In the genomic region with DNA sequence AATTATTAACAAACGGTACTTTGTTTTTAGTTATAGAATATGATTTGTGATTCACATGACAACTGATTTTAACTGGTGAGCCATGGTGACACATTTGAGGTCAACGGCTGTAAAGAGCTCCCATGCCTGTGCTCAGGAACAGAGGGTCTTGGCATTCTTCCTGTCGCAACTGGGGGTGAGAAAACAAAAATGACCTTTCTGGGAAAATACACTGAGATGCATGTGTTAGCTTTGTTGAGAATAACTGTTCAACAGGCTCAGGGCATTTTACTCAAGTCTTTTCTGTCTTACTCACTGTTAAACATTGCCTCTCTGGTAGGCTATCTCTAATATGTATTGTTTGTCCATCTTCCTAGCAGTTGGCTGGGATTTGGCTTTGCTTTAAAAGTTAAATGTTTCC, we compare ENCODE assay signal across 27 cellular contexts. TPM values are rescaled to one million over a fixed set of nuclear protein-coding genes. Genes with fewer than 3 reads are reported as not detected.
"Had no signal": no experiment of that assay in that cellular context is flagged by ENCODE, and none has a peak within 500 bp of the region (broad histone marks: within the 10 kb centered on the region; RNA-seq: fewer than 3 reads in every experiment).

No MANE protein-coding gene starts in this region.

- H3K4me3 Mint-ChIP-seq: endodermal cell; memory B cell; natural killer cell treated with Interleukin-12 subunit alpha and Interleukin-12 subunit beta and Interleukin-15 and Interleukin-18, amount 100 ng/mL, for 72 hours; neural progenitor cell; stimulated activated memory B cell treated with anti-CD40 and anti-IgM and Interleukin-4, amounts not matched to agents 10 μg/mL and 1 μg/mL and 100 μg/mL, for 72 hours; stimulated activated naive CD8-positive, alpha-beta T cell treated with anti-CD3 and anti-CD28 coated beads, Interleukin-15, Interleukin-2, amounts not matched to agents 100 ng/mL and 50 ng/mL, for 24 hours had no signal

- H3K4me2 ChIP-seq: neural progenitor cell had no signal

- H3K4me1 ChIP-seq: colonic mucosa, gastroesophageal sphincter, neural progenitor cell, right atrium auricular region, sigmoid colon, spleen, tibial artery, vagina had no signal

- H3K36me3 ChIP-seq: colonic mucosa, gastroesophageal sphincter, left lung, lower lobe of right lung, neural progenitor cell, ovary, right atrium auricular region, sigmoid colon, spleen, tibial artery, upper lobe of right lung, vagina had no signal

- H3K4me3 ChIP-seq: colonic mucosa, gastroesophageal sphincter, left lung, lower lobe of right lung, neural progenitor cell, ovary, right atrium auricular region, sigmoid colon, spleen, tibial artery, upper lobe of right lung, vagina had no signal

- H3K27ac ChIP-seq: colonic mucosa, gastroesophageal sphincter, left lung, lower lobe of right lung, neural progenitor cell, ovary, right atrium auricular region, sigmoid colon, spleen, tibial artery, upper lobe of right lung, vagina had no signal

- H3K27me3 Mint-ChIP-seq: memory B cell; stimulated activated memory B cell treated with anti-CD40 and anti-IgM and Interleukin-4, amounts not matched to agents 10 μg/mL and 1 μg/mL and 100 μg/mL, for 72 hours; stimulated activated naive CD8-positive, alpha-beta T cell treated with anti-CD3 and anti-CD28 coated beads, Interleukin-15, Interleukin-2, amounts not matched to agents 100 ng/mL and 50 ng/mL, for 24 hours had no signal

- ATAC-seq: gastroesophageal sphincter; left lung; lower lobe of right lung; natural killer cell treated with Interleukin-12 subunit alpha and Interleukin-12 subunit beta and Interleukin-15 and Interleukin-18, amount 100 ng/mL, for 72 hours; stimulated activated memory B cell treated with anti-CD40 and anti-IgM and Interleukin-4, amounts not matched to agents 10 μg/mL and 1 μg/mL and 100 μg/mL, for 72 hours; upper lobe of right lung had no signal

- H3K27ac Mint-ChIP-seq: endodermal cell; memory B cell; natural killer cell treated with Interleukin-12 subunit alpha and Interleukin-12 subunit beta and Interleukin-15 and Interleukin-18, amount 100 ng/mL, for 72 hours; neural progenitor cell; stimulated activated memory B cell treated with anti-CD40 and anti-IgM and Interleukin-4, amounts not matched to agents 10 μg/mL and 1 μg/mL and 100 μg/mL, for 72 hours; stimulated activated naive CD8-positive, alpha-beta T cell treated with anti-CD3 and anti-CD28 coated beads, Interleukin-15, Interleukin-2, amounts not matched to agents 100 ng/mL and 50 ng/mL, for 24 hours had no signal

- H3K9me3 ChIP-seq: colonic mucosa, gastroesophageal sphincter, left lung, lower lobe of right lung, ovary, right atrium auricular region, sigmoid colon, spleen, tibial artery, upper lobe of right lung, vagina had no signal

- H2AFZ ChIP-seq: neural progenitor cell had no signal

- H3K9me3 Mint-ChIP-seq: endodermal cell; memory B cell; natural killer cell treated with Interleukin-12 subunit alpha and Interleukin-12 subunit beta and Interleukin-15 and Interleukin-18, amount 100 ng/mL, for 72 hours; neural progenitor cell; stimulated activated memory B cell treated with anti-CD40 and anti-IgM and Interleukin-4, amounts not matched to agents 10 μg/mL and 1 μg/mL and 100 μg/mL, for 72 hours; stimulated activated naive CD8-positive, alpha-beta T cell treated with anti-CD3 and anti-CD28 coated beads, Interleukin-15, Interleukin-2, amounts not matched to agents 100 ng/mL and 50 ng/mL, for 24 hours had no signal

- DNase-seq: colonic mucosa; effector CD4-positive, alpha-beta T cell; endodermal cell; foreskin fibroblast; glutamatergic neuron; islet precursor cell; left lung; lower lobe of right lung; midbrain; nucleus accumbens; ovary; sigmoid colon; spleen; stimulated activated CD4-positive, alpha-beta T cell treated with anti-CD3 and anti-CD28 coated beads, Interleukin-15, amount 100 ng/mL, for 24 hours; stimulated activated CD4-positive, alpha-beta T cell treated with anti-CD3 and anti-CD28 coated beads, Interleukin-1b, Interleukin-23, amount 100 ng/mL, for 48 hours; stimulated activated CD4-positive, alpha-beta T cell treated with anti-CD3 and anti-CD28 coated beads, Interleukin-4, amount 100 ng/mL, for 24 hours; tibial artery; upper lobe of right lung had no signal

- H3K36me3 Mint-ChIP-seq: memory B cell; natural killer cell treated with Interleukin-12 subunit alpha and Interleukin-12 subunit beta and Interleukin-15 and Interleukin-18, amount 100 ng/mL, for 72 hours; neural progenitor cell; stimulated activated memory B cell treated with anti-CD40 and anti-IgM and Interleukin-4, amounts not matched to agents 10 μg/mL and 1 μg/mL and 100 μg/mL, for 72 hours had no signal

- H3K9ac ChIP-seq: neural progenitor cell had no signal

- H3K4me1 Mint-ChIP-seq: memory B cell; neural progenitor cell; stimulated activated memory B cell treated with anti-CD40 and anti-IgM and Interleukin-4, amounts not matched to agents 10 μg/mL and 1 μg/mL and 100 μg/mL, for 72 hours had no signal

- H3K27me3 ChIP-seq: colonic mucosa, gastroesophageal sphincter, left lung, neural progenitor cell, ovary, right atrium auricular region, sigmoid colon, spleen, tibial artery, upper lobe of right lung, vagina had no signal

RNA-seq across cellular contexts. Expression of a gene that starts 57.1 kb away (rescaled TPM):
- total RNA-seq: dermis microvascular lymphatic vessel endothelial cell had no signal
